In the genomic region with DNA sequence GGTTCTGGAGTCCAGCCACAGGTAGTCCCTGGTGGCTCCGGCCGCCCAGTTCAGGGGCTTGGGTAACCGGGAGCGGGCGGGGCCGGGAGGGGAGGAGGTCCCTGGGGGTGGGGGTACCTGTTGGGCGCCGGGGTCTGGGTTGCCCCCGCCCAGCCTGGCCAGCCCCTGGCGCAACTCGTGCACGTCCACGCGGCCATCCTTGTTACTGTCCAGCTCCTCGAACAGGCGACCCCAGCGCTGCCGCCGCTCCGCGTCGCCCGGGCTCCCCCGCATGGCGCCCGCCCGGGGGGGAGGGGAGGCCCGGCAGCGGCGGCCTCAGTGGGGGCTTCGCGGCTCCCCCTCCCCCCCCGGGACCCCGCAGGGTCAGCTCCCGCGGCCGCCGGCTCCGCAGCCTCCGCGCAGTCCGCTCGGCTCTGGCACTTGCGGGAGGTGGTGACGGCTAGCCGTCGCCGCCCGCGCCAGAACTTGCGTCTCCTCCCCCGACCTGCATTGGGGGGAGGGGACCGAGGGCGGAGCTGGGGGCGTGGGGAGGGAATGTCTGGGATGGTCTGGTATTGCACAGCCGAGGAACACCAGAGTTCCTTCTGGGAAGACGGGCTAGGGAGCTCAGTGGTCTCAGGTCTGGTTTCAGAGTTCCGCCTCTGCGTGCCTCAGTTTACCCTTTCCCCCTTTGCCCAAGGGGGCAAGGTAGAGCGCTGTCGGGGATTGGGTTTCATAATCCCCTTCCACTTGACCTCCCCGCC, we compare ENCODE assay signal across 8 cellular contexts. TPM values are rescaled to one million over a fixed set of nuclear protein-coding genes. Genes with fewer than 3 reads are reported as not detected.
DNase-seq lines count a peak whose midpoint lies in the region; ATAC-seq and TF ChIP-seq lines count a peak whose summit lies in the region.

Gene SLC25A23, minus strand, starts transcription at position 437 of the 743 bp plus-strand sequence. Its CDS starts 164 bp downstream, at position 273.

- no peaks in the 10 kb centered on the region for H3K27me3 ChIP-seq in prostate gland (replicated peaks; ENCODE audit: insufficient read depth)

- TF ChIP-seq CTCF in prostate gland (IDR thresholded peaks at IDR 0.05) = no peak

- DNase-seq in COR-L47 (lab: John Stamatoyannopoulos, UW) (peak; percentile 25), HuH-7.5 (ENCODE audit: low spot score) (peak; percentile 86), SW480 (ENCODE audit: low spot score) (peak; percentile 50), left ventricle myocardium superior (peak; percentile 82), prostate gland (ENCODE audit: low spot score) (peak; percentile 54)

- peaks cover 0 to under 1% of the 10 kb centered on the region in 2 donors for H3K36me3 ChIP-seq in prostate gland

- peak within 1 kb of the TSS; percentile 74 to 79 for H3K4me3 ChIP-seq in prostate gland

- H3K27ac ChIP-seq in angular gyrus (ENCODE audit: low read depth, low read length) = peak within 1 kb of the TSS; percentile 70
- peak within 1 kb of the TSS; percentile 79 to 90 for H3K27ac ChIP-seq in prostate gland

- H3K4me1 ChIP-seq in prostate gland (replicated peaks) = no peaks in the 10 kb centered on the region

- intact Hi-C loops in left ventricle myocardium superior (cut with micrococcal nuclease) = no loop called here
- intact Hi-C loops in prostate gland (cut with DNase I) = no loop called here

- peak; percentile 45 for TF ChIP-seq POLR2A in prostate gland (IDR thresholded peaks at IDR 0.05)

- under 1% methylated on average over 56 of the region's 62 CpGs for WGBS in prostate gland

- H3K9me3 ChIP-seq in prostate gland = no peaks in the 10 kb centered on the region

- ATAC-seq in GM19468 (IDR thresholded peaks at IDR 0.05; ENCODE audit: extremely low read depth, unreplicated experiment) = peak; percentile 9
- peak; percentile 83 for ATAC-seq in left ventricle myocardium superior
- ATAC-seq in GM21786 (IDR thresholded peaks at IDR 0.05; ENCODE audit: unreplicated experiment) = no peak

RNA-seq across cellular contexts. Expression of gene SLC25A23, which starts in this region (rescaled TPM):
- total RNA-seq in left ventricle myocardium superior (110 TPM), prostate gland (10 to 100 TPM; 66.2 to 91.3 TPM)

Comparison
In these comparisons a context has a peak if more than half of its experiments do, and no peak if none do; other contexts are left out.
1. DNase-seq: peak in every context shown above with its lines; median percentile 86 in HuH-7.5; 82 in left ventricle myocardium superior; 54 in prostate gland; 50 in SW480; 25 in COR-L47.